Comparison of ENCODE assay signal across 9 cellular contexts in the genomic region with DNA sequence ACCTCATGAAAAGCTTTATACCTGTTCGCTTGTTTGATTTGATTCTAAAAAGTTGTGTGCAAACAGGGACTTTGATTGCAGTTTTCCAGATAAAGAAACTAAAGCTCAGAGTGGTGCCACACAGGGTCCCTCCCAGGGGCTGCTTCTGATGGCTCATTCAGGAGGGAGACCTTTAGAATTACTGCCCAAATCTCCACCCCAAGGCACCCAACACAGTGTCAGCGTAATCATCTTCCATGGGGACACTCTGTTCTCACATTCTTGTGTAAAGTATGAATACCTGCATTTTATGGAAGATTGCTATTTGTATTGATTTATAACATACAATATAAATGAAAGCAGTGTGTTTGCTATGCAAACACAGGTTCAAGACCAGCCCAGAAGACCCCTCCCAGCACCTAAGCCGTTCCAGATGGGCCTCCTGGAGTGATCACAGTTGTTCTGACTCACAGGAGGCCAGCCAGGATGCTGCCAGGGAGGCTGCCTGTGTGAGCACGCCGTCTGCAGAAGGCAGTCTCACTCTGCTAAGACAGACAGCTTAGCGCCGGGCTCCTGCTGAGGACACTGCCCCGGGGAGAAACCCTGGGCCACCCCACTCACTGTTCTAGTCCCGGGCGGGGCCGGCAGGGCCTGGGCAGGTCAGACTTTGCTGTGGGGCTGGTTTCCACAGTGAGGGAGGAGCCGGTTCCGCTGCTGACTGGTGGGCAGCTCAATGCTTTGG.
DNase-seq lines count a peak whose midpoint lies in the region; ATAC-seq and TF ChIP-seq lines count a peak whose summit lies in the region.
"Had no signal": no experiment of that assay in that cellular context is flagged by ENCODE, and none has a peak within 500 bp of the region (broad histone marks: within the 10 kb centered on the region; RNA-seq: fewer than 3 reads in every experiment).

No MANE protein-coding gene starts in this region.

- no peaks in the 10 kb centered on the region for H3K27me3 ChIP-seq in esophagus muscularis mucosa

- H3K27ac ChIP-seq in OCI-LY7 (ENCODE audit: low read depth, low read length, poor library complexity, severe bottlenecking) (no peak overlapping the region), esophagus muscularis mucosa (replicated peaks in 1 of 4) (peak overlapping the region; percentile 46 to 66 (median 59))
- H3K27ac ChIP-seq: HL-60 had no signal

- CTCF ChIA-PET in Calu3 (lab: Charles Lee), result interaction anchor here (0.6 to 1.7 kb wide), 5 partner anchors 9 to 1273 kb away, joined by 3 to 11 read pairs (median 4); no protein-coding TSS in a partner anchor
- CTCF ChIA-PET in OCI-LY7 (lab: Charles Lee; ENCODE audit: unreplicated experiment), result interaction anchor here (0.5 kb wide), 1 partner anchor 847 kb away, joined by 3 read pairs; no protein-coding TSS in a partner anchor
- CTCF ChIA-PET in activated CD4-positive, alpha-beta memory T cell treated with anti-CD3 and anti-CD28 coated beads for 36 hours (lab: Charles Lee), result no interaction called here

- no peaks in the 10 kb centered on the region for H3K9me3 Mint-ChIP-seq in Calu3 (ENCODE audit: low read depth, unreplicated experiment)
- H3K9me3 Mint-ChIP-seq in activated CD4-positive, alpha-beta memory T cell treated with anti-CD3 and anti-CD28 coated beads for 36 hours, result no peaks in the 10 kb centered on the region

- intact Hi-C loops in Calu3 (cut with micrococcal nuclease; ENCODE audit: unreplicated experiment) (no loop called here), OCI-LY7 (cut with micrococcal nuclease; ENCODE audit: unreplicated experiment) (loop anchor here (10.0 kb wide), 1 partner anchor 187 kb away; the partner anchor contains the start of gene FAM43A), esophagus muscularis mucosa (cut with DNase I) (loop anchor here (5.0 kb wide), 1 partner anchor 184 kb away; the partner anchor contains the start of gene FAM43A)
- intact Hi-C loops in activated CD4-positive, alpha-beta memory T cell treated with anti-CD3 and anti-CD28 coated beads for 36 hours (cut with micrococcal nuclease), result no loop called here

- POLR2A ChIA-PET in OCI-LY7 (lab: Charles Lee), result interaction anchor here (0.8 kb wide), 1 partner anchor 46 kb away, joined by 3 read pairs; no protein-coding TSS in a partner anchor
- POLR2A ChIA-PET in activated CD4-positive, alpha-beta memory T cell treated with anti-CD3 and anti-CD28 coated beads for 36 hours (lab: Charles Lee), result interaction anchor here (0.5 kb wide), 1 partner anchor 91 kb away, joined by 3 read pairs; no protein-coding TSS in a partner anchor

- no peak overlapping the region; the same call in 1 of the 2 replicates for H3K4me2 ChIP-seq in OCI-LY7 (ENCODE audit: low read length)

- peaks cover 11% of the 10 kb centered on the region for H3K4me1 ChIP-seq in OCI-LY7 (ENCODE audit: insufficient read depth, low read length, poor library complexity, severe bottlenecking)
- H3K4me1 ChIP-seq in esophagus muscularis mucosa, result peaks cover 26 to 34% (median 30%) of the 10 kb centered on the region in 4 donors

- no peaks in the 10 kb centered on the region for H3K36me3 Mint-ChIP-seq in Calu3 (ENCODE audit: insufficient read depth, unreplicated experiment)
- no peaks in the 10 kb centered on the region for H3K36me3 Mint-ChIP-seq in activated CD4-positive, alpha-beta memory T cell treated with anti-CD3 and anti-CD28 coated beads for 36 hours

- H3K79me2 ChIP-seq in OCI-LY7 (ENCODE audit: insufficient read depth, low read depth, low read length), result no peaks in the 10 kb centered on the region

- H3K36me3 ChIP-seq in OCI-LY7 (ENCODE audit: insufficient read depth, low read length) (no peaks in the 10 kb centered on the region), esophagus muscularis mucosa (no peaks in the 10 kb centered on the region)

- TF ChIP-seq EP300 in esophagus muscularis mucosa (IDR thresholded peaks at IDR 0.05), result no peak

- H3K4me1 Mint-ChIP-seq in Calu3 (ENCODE audit: low read depth, unreplicated experiment), result peaks cover 22% of the 10 kb centered on the region
- no peaks in the 10 kb centered on the region for H3K4me1 Mint-ChIP-seq in activated CD4-positive, alpha-beta memory T cell treated with anti-CD3 and anti-CD28 coated beads for 36 hours (ENCODE audit: low read depth)

- H3K27me3 Mint-ChIP-seq in Calu3 (ENCODE audit: unreplicated experiment), result peaks cover 49% of the 10 kb centered on the region
- peaks cover 17% of the 10 kb centered on the region for H3K27me3 Mint-ChIP-seq in activated CD4-positive, alpha-beta memory T cell treated with anti-CD3 and anti-CD28 coated beads for 36 hours

- DNase-seq in Calu3 (peak; percentile 65), OCI-LY7 (ENCODE audit: low spot score) (peak; percentile 18), esophagus muscularis mucosa (ENCODE audit: extremely low spot score) (no peak), omental fat pad (ENCODE audit: low spot score) (peak; percentile 41)
- no peak for DNase-seq in activated CD4-positive, alpha-beta memory T cell treated with anti-CD3 and anti-CD28 coated beads for 36 hours
- DNase-seq in effector CD8-positive, alpha-beta T cell (lab: John Stamatoyannopoulos, UW), result no peak

- H3K4me3 ChIP-seq in OCI-LY7 (ENCODE audit: low read depth, low read length, poor library complexity, severe bottlenecking) (no peak overlapping the region), esophagus muscularis mucosa (no peak overlapping the region)

- ATAC-seq in HG02763 (IDR thresholded peaks at IDR 0.05; ENCODE audit: unreplicated experiment) (peak; percentile 44), omental fat pad (ENCODE audit: low FRiP score) (peak; percentile 89), HG03039 (IDR thresholded peaks at IDR 0.05; ENCODE audit: unreplicated experiment) (no peak)

- TF ChIP-seq POLR2A in esophagus muscularis mucosa (IDR thresholded peaks at IDR 0.05; ENCODE audit: low read depth), result no peak

- no peaks in the 10 kb centered on the region for H4K20me1 ChIP-seq in OCI-LY7 (ENCODE audit: insufficient read depth, low read length)

- BruUV-seq in Calu3 (replicated peaks; lab: Mats Ljungman, UMichigan), result no TSS peak
- no TSS peak for BruUV-seq in OCI-LY7 (replicated peaks; lab: Mats Ljungman, UMichigan)

- no peak for TF ChIP-seq CTCF in Calu3 (IDR thresholded peaks at IDR 0.05; ENCODE audit: unreplicated experiment)
- no peak for TF ChIP-seq CTCF in OCI-LY7 (conservative IDR thresholded peaks at IDR 0.05; ENCODE audit: low read length)
- no peak for TF ChIP-seq CTCF in esophagus muscularis mucosa (IDR thresholded peaks at IDR 0.05)
- TF ChIP-seq CTCF in omental fat pad (IDR thresholded peaks at IDR 0.05), result no peak

- peak overlapping the region; percentile 35; the same call in 1 of the 2 replicates for H2AFZ ChIP-seq in OCI-LY7 (ENCODE audit: low read length)

- H3K9me3 ChIP-seq in OCI-LY7 (ENCODE audit: low read length) (no peaks in the 10 kb centered on the region), esophagus muscularis mucosa (peaks cover 0 to 5% (median 2%) of the 10 kb centered on the region in 4 donors)

- peak overlapping the region; percentile 1 for H3K4me3 Mint-ChIP-seq in Calu3 (ENCODE audit: low read depth, unreplicated experiment)
- no peak overlapping the region for H3K4me3 Mint-ChIP-seq in activated CD4-positive, alpha-beta memory T cell treated with anti-CD3 and anti-CD28 coated beads for 36 hours

- H3K9me2 ChIP-seq in OCI-LY7 (ENCODE audit: insufficient read depth, low read length), result no peaks in the 10 kb centered on the region

- peak overlapping the region; percentile 3 for H3K27ac Mint-ChIP-seq in Calu3 (ENCODE audit: unreplicated experiment)
- no peak overlapping the region for H3K27ac Mint-ChIP-seq in activated CD4-positive, alpha-beta memory T cell treated with anti-CD3 and anti-CD28 coated beads for 36 hours

- 51% methylated on average over 8 of the region's 13 CpGs for WGBS in esophagus muscularis mucosa

Comparison
In these comparisons a context has a peak if more than half of its experiments do, and no peak if none do; other contexts are left out.
1. DNase-seq: peak in Calu3 (single experiment), OCI-LY7 (single experiment) and omental fat pad (single experiment); none in esophagus muscularis mucosa (single experiment), activated CD4-positive, alpha-beta memory T cell treated with anti-CD3 and anti-CD28 coated beads for 36 hours (single experiment) and effector CD8-positive, alpha-beta T cell (single experiment).
2. intact Hi-C loops: an anchor here in OCI-LY7 (10.0 kb wide) and esophagus muscularis mucosa (5.0 kb wide); none called in Calu3 and activated CD4-positive, alpha-beta memory T cell treated with anti-CD3 and anti-CD28 coated beads for 36 hours.